24 cellular contexts compared by ENCODE assay signal in the genomic region with DNA sequence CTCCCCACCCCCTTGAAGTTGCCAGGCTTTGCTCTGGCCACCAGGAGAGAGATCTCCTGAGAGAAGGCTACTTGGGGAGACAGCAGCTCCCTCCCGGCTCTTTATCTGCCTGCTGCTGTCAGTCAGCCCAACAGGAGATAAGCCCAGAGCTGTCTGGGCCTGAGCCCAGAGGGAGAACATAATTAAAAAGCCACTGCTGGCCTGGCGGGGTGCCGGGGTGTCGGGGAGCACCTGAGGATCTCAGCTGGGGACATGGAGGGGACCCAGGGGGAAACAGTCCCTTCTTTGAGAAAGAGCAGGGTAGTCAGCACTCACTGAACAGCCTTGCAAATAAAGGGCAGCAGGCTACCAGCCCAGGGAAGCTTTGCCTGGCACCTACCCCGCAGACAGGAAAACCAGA. TPM values are rescaled to one million over a fixed set of nuclear protein-coding genes. Genes with fewer than 3 reads are reported as not detected.
"Had no signal": no experiment of that assay in that cellular context is flagged by ENCODE, and none has a peak within 500 bp of the region (broad histone marks: within the 10 kb centered on the region; RNA-seq: fewer than 3 reads in every experiment).

No MANE protein-coding gene starts in this region.

- H3K4me3 ChIP-seq: pancreas, right lobe of liver, tibial nerve had no signal

- H3K9me3 ChIP-seq: pancreas, right lobe of liver, tibial nerve had no signal

- DNase-seq: activated CD4-positive, alpha-beta T cell treated with anti-CD3 and anti-CD28 coated beads for 36 hours; activated CD4-positive, alpha-beta T cell treated with anti-CD3 and anti-CD28 coated beads, Interleukin-2, amount 50 U/mL, for 4 hours; activated CD8-positive, alpha-beta memory T cell treated with anti-CD3 and anti-CD28 coated beads for 24 hours; activated CD8-positive, alpha-beta memory T cell treated with anti-CD3 and anti-CD28 coated beads, Interleukin-2, amount 50 U/mL, for 48 hours; activated naive CD4-positive, alpha-beta T cell treated with Interleukin-2 at 50 U/mL for 16 hours; activated naive CD8-positive, alpha-beta T cell treated with anti-CD3 and anti-CD28 coated beads for 36 hours; activated T-cell treated with anti-CD3 and anti-CD28 coated beads, Interleukin-2, amount 50 U/mL, for 48 hours; amniotic stem cell; cortex of kidney; natural killer cell; right lobe of liver; small intestine; stimulated activated CD4-positive, alpha-beta T cell treated with anti-CD3 and anti-CD28 coated beads, Interleukin-2, amount 100 ng/mL, for 24 hours; stimulated activated naive CD8-positive, alpha-beta T cell treated with anti-CD3 and anti-CD28 coated beads, Interleukin-15, amount 100 ng/mL, for 72 hours; T-helper 1 cell had no signal

- H3K27ac ChIP-seq: epithelial cell of prostate, pancreas, right lobe of liver, tibial nerve had no signal

- H3K36me3 ChIP-seq: pancreas, right lobe of liver, tibial nerve had no signal

- H3K4me1 ChIP-seq: pancreas, right lobe of liver, tibial nerve had no signal

- H3K27me3 ChIP-seq: pancreas, right lobe of liver, tibial nerve had no signal

RNA-seq across cellular contexts. Expression of gene VWA5B1, which starts 17.9 kb away (rescaled TPM):
- total RNA-seq: activated CD4-positive, alpha-beta T cell treated with anti-CD3 and anti-CD28 coated beads for 36 hours; bronchial epithelial cell; fibroblast of villous mesenchyme; left lobe of liver; lung microvascular endothelial cell; natural killer cell; pulmonary artery endothelial cell; right lobe of liver; tibial nerve had no signal
- polyA plus RNA-seq: keratinocyte had no signal
